In the genomic region with DNA sequence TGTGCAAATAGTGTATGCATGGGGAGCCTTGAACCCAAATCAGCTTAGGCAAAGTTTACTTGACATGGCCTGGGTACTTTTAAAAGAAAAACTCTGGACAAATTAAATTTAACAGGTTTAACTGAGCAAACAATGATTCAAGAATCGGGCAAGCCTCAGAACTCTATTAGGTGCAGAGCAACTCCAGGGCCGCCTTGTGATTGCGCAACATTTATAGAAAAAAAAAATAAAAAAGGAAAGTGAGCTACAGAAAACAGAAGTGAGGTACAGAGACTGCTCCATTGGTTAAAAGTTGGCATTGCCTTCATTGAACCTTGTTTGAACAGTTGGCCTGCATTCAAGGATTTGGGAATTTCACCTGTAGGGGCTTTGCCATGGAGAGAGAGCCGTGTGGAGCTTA, we compare ENCODE assay signal across 23 cellular contexts.
"Had no signal": no experiment of that assay in that cellular context is flagged by ENCODE, and none has a peak within 500 bp of the region (broad histone marks: within the 10 kb centered on the region; RNA-seq: fewer than 3 reads in every experiment).

No MANE protein-coding gene starts in this region.

- DNase-seq: activated CD4-positive, alpha-beta memory T cell treated with anti-CD3 and anti-CD28 coated beads, Interleukin-2, amount 10 ng/mL, durations not matched to agents 7 days and 5 days; activated CD4-positive, alpha-beta T cell treated with anti-CD3 and anti-CD28 coated beads, Interleukin-2, amount 10 ng/mL, durations not matched to agents 24 days and 14 days; activated effector memory CD4-positive, alpha-beta T cell treated with Interleukin-2 at 50 U/mL for 16 hours; activated naive CD4-positive, alpha-beta T cell treated with anti-CD3 and anti-CD28 coated beads for 36 hours; activated naive CD8-positive, alpha-beta T cell treated with anti-CD3 and anti-CD28 coated beads, Interleukin-2, amount 10 ng/mL, durations not matched to agents 7 days and 5 days; activated T-cell treated with anti-CD3 and anti-CD28 coated beads, Interleukin-2, amount 50 U/mL, for 72 hours; amniotic stem cell; effector memory CD4-positive, alpha-beta T cell; foreskin keratinocyte; kidney; naive thymus-derived CD8-positive, alpha-beta T cell; posterior cingulate gyrus; retina; stimulated activated CD4-positive, alpha-beta T cell treated with anti-CD3 and anti-CD28 coated beads, Interleukin-4, amount 100 ng/mL, for 24 hours; stimulated activated naive CD4-positive, alpha-beta T cell treated with Interleukin-2 at 50 U/mL for 16 hours; upper lobe of left lung had no signal

- H3K9me3 ChIP-seq: breast epithelium, upper lobe of left lung had no signal

- H3K9ac ChIP-seq: neural progenitor cell had no signal

- H3K36me3 Mint-ChIP-seq: activated naive CD8-positive, alpha-beta T cell treated with anti-CD3 and anti-CD28 coated beads, Interleukin-2, amount 10 ng/mL, durations not matched to agents 7 days and 5 days; neural progenitor cell had no signal

- H2AFZ ChIP-seq: neural progenitor cell had no signal

- H3K27ac Mint-ChIP-seq: activated CD4-positive, alpha-beta memory T cell treated with anti-CD3 and anti-CD28 coated beads, Interleukin-2, amount 10 ng/mL, durations not matched to agents 7 days and 5 days; activated CD4-positive, alpha-beta T cell treated with anti-CD3 and anti-CD28 coated beads, Interleukin-2, amount 10 ng/mL, durations not matched to agents 24 days and 14 days; activated naive CD4-positive, alpha-beta T cell treated with anti-CD3 and anti-CD28 coated beads for 36 hours; activated naive CD8-positive, alpha-beta T cell treated with anti-CD3 and anti-CD28 coated beads, Interleukin-2, amount 10 ng/mL, durations not matched to agents 7 days and 5 days; activated T-cell treated with anti-CD3 and anti-CD28 coated beads, Interleukin-2, amount 50 U/mL, for 72 hours; neural progenitor cell had no signal

- H3K4me3 ChIP-seq: breast epithelium, neural progenitor cell, upper lobe of left lung had no signal

- H3K27ac ChIP-seq: breast epithelium, foreskin keratinocyte, neural progenitor cell, upper lobe of left lung, VCaP had no signal

- H3K36me3 ChIP-seq: breast epithelium, neural progenitor cell, upper lobe of left lung had no signal

- H3K4me1 Mint-ChIP-seq: activated CD4-positive, alpha-beta memory T cell treated with anti-CD3 and anti-CD28 coated beads, Interleukin-2, amount 10 ng/mL, durations not matched to agents 7 days and 5 days; activated CD4-positive, alpha-beta T cell treated with anti-CD3 and anti-CD28 coated beads, Interleukin-2, amount 10 ng/mL, durations not matched to agents 24 days and 14 days; activated naive CD8-positive, alpha-beta T cell treated with anti-CD3 and anti-CD28 coated beads, Interleukin-2, amount 10 ng/mL, durations not matched to agents 7 days and 5 days; central memory CD8-positive, alpha-beta T cell; neural progenitor cell had no signal

- H3K27me3 ChIP-seq: breast epithelium, foreskin keratinocyte, neural progenitor cell, upper lobe of left lung had no signal

- H3K4me1 ChIP-seq: breast epithelium, foreskin keratinocyte, neural progenitor cell, upper lobe of left lung had no signal

- H3K27me3 Mint-ChIP-seq: activated CD4-positive, alpha-beta memory T cell treated with anti-CD3 and anti-CD28 coated beads, Interleukin-2, amount 10 ng/mL, durations not matched to agents 7 days and 5 days; activated CD4-positive, alpha-beta T cell treated with anti-CD3 and anti-CD28 coated beads, Interleukin-2, amount 10 ng/mL, durations not matched to agents 24 days and 14 days; activated naive CD8-positive, alpha-beta T cell treated with anti-CD3 and anti-CD28 coated beads, Interleukin-2, amount 10 ng/mL, durations not matched to agents 7 days and 5 days had no signal

- H3K4me2 ChIP-seq: neural progenitor cell had no signal

- H3K4me3 Mint-ChIP-seq: activated CD4-positive, alpha-beta memory T cell treated with anti-CD3 and anti-CD28 coated beads, Interleukin-2, amount 10 ng/mL, durations not matched to agents 7 days and 5 days; activated CD4-positive, alpha-beta T cell treated with anti-CD3 and anti-CD28 coated beads, Interleukin-2, amount 10 ng/mL, durations not matched to agents 24 days and 14 days; activated naive CD4-positive, alpha-beta T cell treated with anti-CD3 and anti-CD28 coated beads for 36 hours; activated naive CD8-positive, alpha-beta T cell treated with anti-CD3 and anti-CD28 coated beads, Interleukin-2, amount 10 ng/mL, durations not matched to agents 7 days and 5 days; activated T-cell treated with anti-CD3 and anti-CD28 coated beads, Interleukin-2, amount 50 U/mL, for 72 hours; central memory CD8-positive, alpha-beta T cell; naive thymus-derived CD8-positive, alpha-beta T cell; neural progenitor cell had no signal

- FAIRE-seq: colon, kidney had no signal

- ATAC-seq: activated CD4-positive, CD25-positive, alpha-beta regulatory T cell treated with anti-CD3 and anti-CD28 coated beads, Interleukin-2, amount 50 U/mL, for 24 hours; activated T-cell treated with anti-CD3 and anti-CD28 coated beads, Interleukin-2, amount 50 U/mL, for 72 hours; foreskin keratinocyte; left lobe of liver; naive thymus-derived CD8-positive, alpha-beta T cell had no signal

- H3K9me3 Mint-ChIP-seq: activated CD4-positive, alpha-beta T cell treated with anti-CD3 and anti-CD28 coated beads, Interleukin-2, amount 10 ng/mL, durations not matched to agents 24 days and 14 days; activated naive CD8-positive, alpha-beta T cell treated with anti-CD3 and anti-CD28 coated beads, Interleukin-2, amount 10 ng/mL, durations not matched to agents 7 days and 5 days; central memory CD8-positive, alpha-beta T cell; neural progenitor cell had no signal
